ENCODE assay signal across 13 cellular contexts in genomic region chr18:44651453-44651852, GRCh38. TPM values are rescaled to one million over a fixed set of nuclear protein-coding genes. Genes with fewer than 3 reads are reported as not detected.
A peak's percentile ranks its signal among the peaks of the same experiment; 100 is the strongest.
DNase-seq lines count a peak whose midpoint lies in the region; ATAC-seq and TF ChIP-seq lines count a peak whose summit lies in the region.
"Had no signal": no experiment of that assay in that cellular context is flagged by ENCODE, and none has a peak within 500 bp of the region (broad histone marks: within the 10 kb centered on the region; RNA-seq: fewer than 3 reads in every experiment).

No MANE protein-coding gene starts in this region.

- no peaks in the 10 kb centered on the region for H3K9me3 ChIP-seq in esophagus muscularis mucosa

- CTCF ChIA-PET in HEK293T (lab: Yijun Ruan, JAX): no interaction called here

- no peak for TF ChIP-seq EP300 in esophagus muscularis mucosa (IDR thresholded peaks at IDR 0.05)

- H3K4me3 ChIP-seq in esophagus muscularis mucosa: no peak overlapping the region
- H3K4me3 ChIP-seq: SK-N-MC had no signal

- no peaks in the 10 kb centered on the region for H3K27me3 ChIP-seq in esophagus muscularis mucosa

- H3K36me3 ChIP-seq in esophagus muscularis mucosa: no peaks in the 10 kb centered on the region

- WGBS in esophagus muscularis mucosa: 50% methylated on average over 6 of the region's 6 CpGs

- ATAC-seq in HG03039 (IDR thresholded peaks at IDR 0.05; ENCODE audit: unreplicated experiment) (no peak), left colon (no peak)

- intact Hi-C loops in esophagus muscularis mucosa (cut with DNase I) (no loop called here), left colon (cut with DNase I, micrococcal nuclease) (no loop called here)

- peaks cover 0 to 17% (median 12%) of the 10 kb centered on the region in 4 donors for H3K4me1 ChIP-seq in esophagus muscularis mucosa

- DNase-seq in AG09319 (ENCODE audit: extremely low read depth, low read depth) (peak; percentile 45), NCI-H226 (peak; percentile 81), esophagus muscularis mucosa (ENCODE audit: extremely low spot score) (peak; percentile 14), mucosa of gallbladder (ENCODE audit: low spot score) (peak; percentile 16), left colon (no peak), HEK293T (ENCODE audit: extremely low spot score) (no peak)
- DNase-seq in activated CD8-positive, alpha-beta memory T cell treated with anti-CD3 and anti-CD28 coated beads for 24 hours: no peak
- DNase-seq: H9, hypothalamus, NCI-H2081, nucleus accumbens had no signal

- H3K27ac ChIP-seq in esophagus muscularis mucosa (replicated peaks in 1 of 4): no peak overlapping the region
- H3K27ac ChIP-seq: SK-N-MC had no signal

- no peak for TF ChIP-seq POLR2A in esophagus muscularis mucosa (IDR thresholded peaks at IDR 0.05; ENCODE audit: low read depth)

- POLR2A ChIA-PET in HEK293T (lab: Yijun Ruan, JAX): no interaction called here

- TF ChIP-seq CTCF in AG09319 (IDR thresholded peaks at IDR 0.05; ENCODE audit: low read depth, low read length): no peak
- no peak for TF ChIP-seq CTCF in esophagus muscularis mucosa (IDR thresholded peaks at IDR 0.05)

TF ChIP-seq in HEK293T, 16 proteins besides CTCF, POLR2A, EP300 and RAD21:
- TF ChIP-seq FOXM1 (IDR thresholded peaks at IDR 0.05; ENCODE audit: borderline replicate concordance): no peak
- TF ChIP-seq TARDBP (IDR thresholded peaks at IDR 0.05): no peak
- TF ChIP-seq SUZ12 (IDR thresholded peaks at IDR 0.05): no peak
TF ChIP-seq in HEK293T: peak in this region for 0.

RNA-seq across cellular contexts. Expression of gene SETBP1, which starts 29.2 kb away (rescaled TPM):
- 10 to 100 TPM; 40.9 to 86.5 (median 65.1) TPM for total RNA-seq in esophagus muscularis mucosa
- 36.2 TPM for total RNA-seq in mucosa of gallbladder
- 10 to 100 TPM; 10.2 to 21.2 TPM for total RNA-seq in left colon

Comparison
In these comparisons a context has a peak if more than half of its experiments do, and no peak if none do; other contexts are left out.
1. DNase-seq: peak in AG09319 (single experiment), NCI-H226 (single experiment), esophagus muscularis mucosa (single experiment) and mucosa of gallbladder (single experiment); none in left colon (0 of 2), HEK293T (single experiment) and activated CD8-positive, alpha-beta memory T cell treated with anti-CD3 and anti-CD28 coated beads for 24 hours (single experiment).